10 cellular contexts compared by ENCODE assay signal in genomic region chr15:38647683-38648082, GRCh38.
A peak's percentile ranks its signal among the peaks of the same experiment; 100 is the strongest.
DNase-seq lines count a peak whose midpoint lies in the region; ATAC-seq and TF ChIP-seq lines count a peak whose summit lies in the region.
"Had no signal": no experiment of that assay in that cellular context is flagged by ENCODE, and none has a peak within 500 bp of the region (broad histone marks: within the 10 kb centered on the region; RNA-seq: fewer than 3 reads in every experiment).

No MANE protein-coding gene starts in this region.

- TF ChIP-seq CTCF in progenitor cell of endocrine pancreas (IDR thresholded peaks at IDR 0.05; ENCODE audit: unreplicated experiment): peak; percentile 39

- peak; percentile 70 for ATAC-seq in esophagus mucosa
- no peak for ATAC-seq in activated T-cell treated with anti-CD3 and anti-CD28 coated beads, Interleukin-2, amount 50 U/mL, for 4 hours
- ATAC-seq: activated CD8-positive, alpha-beta T cell treated with anti-CD3 and anti-CD28 coated beads for 36 hours; sciatic nerve had no signal

- no peaks in the 10 kb centered on the region for H3K4me1 Mint-ChIP-seq in progenitor cell of endocrine pancreas (ENCODE audit: low read depth)
- H3K4me1 Mint-ChIP-seq in T-helper 2 cell treated with Interferon-gamma antibody and Interleukin-4, amounts not matched to agents 5 μg/mL and 100 μg/mL, for 36 hours (ENCODE audit: low read depth): peaks cover 63% of the 10 kb centered on the region
- peaks cover 76% of the 10 kb centered on the region for H3K4me1 Mint-ChIP-seq in activated T-cell treated with anti-CD3 and anti-CD28 coated beads, Interleukin-2, amount 50 U/mL, for 4 hours (ENCODE audit: low read depth)

- peak; percentile 2 for DNase-seq in NCI-H345 (lab: John Stamatoyannopoulos, UW)
- no peak for DNase-seq in NCI-H345 treated with DMSO at 0.1 percent for 48 hours (lab: John Stamatoyannopoulos, UW; ENCODE audit: unreplicated experiment)
- peak; percentile 30 for DNase-seq in NCI-H69 (lab: John Stamatoyannopoulos, UW)
- DNase-seq in progenitor cell of endocrine pancreas (ENCODE audit: low spot score, unreplicated experiment): no peak
- no peak for DNase-seq in NCI-H187 treated with DMSO at 0.1 percent for 48 hours (lab: John Stamatoyannopoulos, UW)
- no peak for DNase-seq in T-helper 2 cell treated with Interferon-gamma antibody and Interleukin-4, amounts not matched to agents 5 μg/mL and 100 μg/mL, for 36 hours (ENCODE audit: low spot score)
- DNase-seq in activated T-cell treated with anti-CD3 and anti-CD28 coated beads, Interleukin-2, amount 50 U/mL, for 4 hours: no peak
- DNase-seq: activated CD8-positive, alpha-beta T cell treated with anti-CD3 and anti-CD28 coated beads for 36 hours had no signal

- H3K27ac Mint-ChIP-seq in progenitor cell of endocrine pancreas: no peak overlapping the region
- no peak overlapping the region for H3K27ac Mint-ChIP-seq in T-helper 2 cell treated with Interferon-gamma antibody and Interleukin-4, amounts not matched to agents 5 μg/mL and 100 μg/mL, for 36 hours

- peaks cover 47% of the 10 kb centered on the region for H3K27me3 Mint-ChIP-seq in progenitor cell of endocrine pancreas
- H3K27me3 Mint-ChIP-seq in T-helper 2 cell treated with Interferon-gamma antibody and Interleukin-4, amounts not matched to agents 5 μg/mL and 100 μg/mL, for 36 hours (ENCODE audit: low read depth): no peaks in the 10 kb centered on the region
- no peaks in the 10 kb centered on the region for H3K27me3 Mint-ChIP-seq in activated T-cell treated with anti-CD3 and anti-CD28 coated beads, Interleukin-2, amount 50 U/mL, for 4 hours (ENCODE audit: low read depth)
- H3K27me3 Mint-ChIP-seq: activated CD8-positive, alpha-beta T cell treated with anti-CD3 and anti-CD28 coated beads for 36 hours had no signal

- no peaks in the 10 kb centered on the region for H3K36me3 Mint-ChIP-seq in progenitor cell of endocrine pancreas (ENCODE audit: insufficient read depth)
- peaks cover 14% of the 10 kb centered on the region for H3K36me3 Mint-ChIP-seq in T-helper 2 cell treated with Interferon-gamma antibody and Interleukin-4, amounts not matched to agents 5 μg/mL and 100 μg/mL, for 36 hours (ENCODE audit: low read depth)
- H3K36me3 Mint-ChIP-seq in activated T-cell treated with anti-CD3 and anti-CD28 coated beads, Interleukin-2, amount 50 U/mL, for 4 hours (ENCODE audit: insufficient read depth): no peaks in the 10 kb centered on the region

- no peak overlapping the region for H3K4me3 Mint-ChIP-seq in progenitor cell of endocrine pancreas (ENCODE audit: low read depth)
- no peak overlapping the region for H3K4me3 Mint-ChIP-seq in T-helper 2 cell treated with Interferon-gamma antibody and Interleukin-4, amounts not matched to agents 5 μg/mL and 100 μg/mL, for 36 hours
- H3K4me3 Mint-ChIP-seq in activated T-cell treated with anti-CD3 and anti-CD28 coated beads, Interleukin-2, amount 50 U/mL, for 4 hours: no peak overlapping the region
- H3K4me3 Mint-ChIP-seq: activated CD8-positive, alpha-beta T cell treated with anti-CD3 and anti-CD28 coated beads for 36 hours had no signal

- no peaks in the 10 kb centered on the region for H3K9me3 Mint-ChIP-seq in progenitor cell of endocrine pancreas (ENCODE audit: low read depth)
- H3K9me3 Mint-ChIP-seq in T-helper 2 cell treated with Interferon-gamma antibody and Interleukin-4, amounts not matched to agents 5 μg/mL and 100 μg/mL, for 36 hours: peaks cover 14% of the 10 kb centered on the region
- no peaks in the 10 kb centered on the region for H3K9me3 Mint-ChIP-seq in activated T-cell treated with anti-CD3 and anti-CD28 coated beads, Interleukin-2, amount 50 U/mL, for 4 hours

Comparison
In these comparisons a context has a peak if more than half of its experiments do, and no peak if none do; other contexts are left out.
1. DNase-seq: peak in NCI-H345 (single experiment) and NCI-H69 (single experiment); none in NCI-H345 treated with DMSO at 0.1 percent for 48 hours (single experiment), progenitor cell of endocrine pancreas (single experiment), NCI-H187 treated with DMSO at 0.1 percent for 48 hours (single experiment), T-helper 2 cell treated with Interferon-gamma antibody and Interleukin-4, amounts not matched to agents 5 μg/mL and 100 μg/mL, for 36 hours (single experiment) and activated T-cell treated with anti-CD3 and anti-CD28 coated beads, Interleukin-2, amount 50 U/mL, for 4 hours (single experiment).